ENCODE assay signal across 9 cellular contexts in the genomic region with DNA sequence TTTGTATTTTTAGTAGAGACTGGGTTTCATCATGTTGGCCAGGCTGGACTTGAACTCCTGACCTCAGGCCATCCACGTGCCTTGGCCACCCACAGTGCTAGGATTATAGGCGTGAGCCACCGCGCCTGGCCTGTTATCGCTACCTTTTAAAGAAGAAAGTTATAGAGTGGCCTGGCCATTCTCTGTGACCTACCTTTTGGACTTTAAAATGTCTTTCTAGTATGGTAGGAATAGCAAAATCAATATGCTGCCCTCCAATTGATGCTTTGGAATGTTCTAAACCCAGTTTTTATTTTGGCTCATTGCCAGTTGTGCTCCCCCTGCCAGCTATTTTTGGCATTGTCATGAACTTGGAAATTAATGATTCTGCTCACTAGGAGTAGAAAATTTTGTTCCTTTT. TPM values are rescaled to one million over a fixed set of nuclear protein-coding genes. Genes with fewer than 3 reads are reported as not detected.
A peak's percentile ranks its signal among the peaks of the same experiment; 100 is the strongest.
DNase-seq lines count a peak whose midpoint lies in the region; ATAC-seq and TF ChIP-seq lines count a peak whose summit lies in the region.
"Had no signal": no experiment of that assay in that cellular context is flagged by ENCODE, and none has a peak within 500 bp of the region (broad histone marks: within the 10 kb centered on the region; RNA-seq: fewer than 3 reads in every experiment).

No MANE protein-coding gene starts in this region.

- no peaks in the 10 kb centered on the region for H3K36me3 ChIP-seq in GM23338 (ENCODE audit: insufficient read depth)
- no peaks in the 10 kb centered on the region for H3K36me3 ChIP-seq in adrenal gland (replicated peaks in 1 of 2)

- no peaks in the 10 kb centered on the region for H3K9me2 ChIP-seq in GM23338 (ENCODE audit: insufficient read depth)

- no peak for TF ChIP-seq POLR2A in adrenal gland (IDR thresholded peaks at IDR 0.05)

- H3K9me3 ChIP-seq in adrenal gland (replicated peaks in 1 of 3) = no peaks in the 10 kb centered on the region

- H3K4me1 ChIP-seq in GM23338 (ENCODE audit: insufficient read depth) (0 out of 2 replicates have a peak, but pooled peaks cover 4% of the 10 kb centered on the region), adrenal gland (replicated peaks in 1 of 2) (peaks cover 37 to 51% of the 10 kb centered on the region in 2 donors)

- H3K27me3 Mint-ChIP-seq in GM23338 (ENCODE audit: insufficient read depth, low read depth, poor library complexity) = no peaks in the 10 kb centered on the region

- H3K36me3 Mint-ChIP-seq in GM23338 (ENCODE audit: low read depth) = peaks cover 7% of the 10 kb centered on the region; the same call in 2 of the 3 replicates

- intact Hi-C loops in adrenal gland (cut with DNase I) = no loop called here

- no peaks in the 10 kb centered on the region for H3K9me3 Mint-ChIP-seq in GM23338

- no peak overlapping the region for H3K27ac ChIP-seq in GM23338 (ENCODE audit: low read depth)
- peak overlapping the region in 3 of 5 donors; percentile 43 to 61 (median 59) for H3K27ac ChIP-seq in adrenal gland

- H3K4me3 ChIP-seq in GM23338 = no peak overlapping the region
- H3K4me3 ChIP-seq in adrenal gland = no peak overlapping the region

- no peak overlapping the region for H2AFZ ChIP-seq in GM23338

- H3K4me1 Mint-ChIP-seq in GM23338 = peaks cover 22% of the 10 kb centered on the region

- H3F3A ChIP-seq in GM23338 (replicated peaks; ENCODE audit: low read depth) = no peaks in the 10 kb centered on the region

- H3K4me2 ChIP-seq in GM23338 = no peak overlapping the region

- ATAC-seq in GM23338 (no peak), left lobe of liver (peak; percentile 78), HG02571 (IDR thresholded peaks at IDR 0.05; ENCODE audit: unreplicated experiment) (no peak), HG03378 (IDR thresholded peaks at IDR 0.05; ENCODE audit: unreplicated experiment) (no peak)

- DNase-seq in ACHN (peak; percentile 7), GM23338 (ENCODE audit: low spot score) (peak; percentile 30), adrenal gland (peak in 2 of 7 donors; percentile 28 to 38), left lobe of liver (ENCODE audit: low spot score) (peak; percentile 75), occipital lobe (lab: John Stamatoyannopoulos, UW) (no peak), RPMI8226 (no peak)
- DNase-seq: activated effector memory CD4-positive, alpha-beta T cell treated with Interleukin-2 at 50 U/mL for 16 hours had no signal

- peaks cover 51% of the 10 kb centered on the region for H3K79me2 ChIP-seq in GM23338 (replicated peaks; ENCODE audit: insufficient read depth)

- 68 to 77% (median 73%) methylated on average over 5 of the region's 5 CpGs for WGBS in adrenal gland, 4 donors

- H3K4me3 Mint-ChIP-seq in GM23338 = no peak overlapping the region

- H3K27me3 ChIP-seq in GM23338 (ENCODE audit: insufficient read depth) (no peaks in the 10 kb centered on the region), adrenal gland (no peaks in the 10 kb centered on the region)

- TF ChIP-seq CTCF in GM23338 (conservative IDR thresholded peaks at IDR 0.05; ENCODE audit: low read depth in 2 of 2) (peak; percentile 33 to 56), adrenal gland (IDR thresholded peaks at IDR 0.05) (peak; percentile 12 to 51 (median 38))

- in situ Hi-C loops in ACHN (cut with HindIII; ENCODE audit: low pct_ligation_motif_present, low pct_unique_long_range_greater_than_20kb, low sequenced_read_pairs) = no loop called here

- H4K20me1 ChIP-seq in GM23338 (replicated peaks; ENCODE audit: insufficient read depth) = no peaks in the 10 kb centered on the region

- H3K27ac Mint-ChIP-seq in GM23338 = no peak overlapping the region

TF ChIP-seq in GM23338, 12 proteins besides CTCF, POLR2A, EP300 and RAD21 (continues in another document):
- TF ChIP-seq CREB1 (CRISPR knock-in tag; IDR thresholded peaks at IDR 0.05; ENCODE audit: low read depth) (no peak), POLR2AphosphoS5 (IDR thresholded peaks at IDR 0.05; ENCODE audit: low read depth) (no peak), STAT1 (IDR thresholded peaks at IDR 0.05; ENCODE audit: unreplicated experiment) (no peak), EZH2phosphoT487 (IDR thresholded peaks at IDR 0.05; ENCODE audit: unreplicated experiment) (no peak), NANOG (IDR thresholded peaks at IDR 0.05; ENCODE audit: borderline replicate concordance) (no peak)
- TF ChIP-seq, protein P1, sequence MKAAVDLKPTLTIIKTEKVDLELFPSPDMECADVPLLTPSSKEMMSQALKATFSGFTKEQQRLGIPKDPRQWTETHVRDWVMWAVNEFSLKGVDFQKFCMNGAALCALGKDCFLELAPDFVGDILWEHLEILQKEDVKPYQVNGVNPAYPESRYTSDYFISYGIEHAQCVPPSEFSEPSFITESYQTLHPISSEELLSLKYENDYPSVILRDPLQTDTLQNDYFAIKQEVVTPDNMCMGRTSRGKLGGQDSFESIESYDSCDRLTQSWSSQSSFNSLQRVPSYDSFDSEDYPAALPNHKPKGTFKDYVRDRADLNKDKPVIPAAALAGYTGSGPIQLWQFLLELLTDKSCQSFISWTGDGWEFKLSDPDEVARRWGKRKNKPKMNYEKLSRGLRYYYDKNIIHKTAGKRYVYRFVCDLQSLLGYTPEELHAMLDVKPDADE (IDR thresholded peaks at IDR 0.05) = no peak

RNA-seq across cellular contexts. Expression of gene HIPK1, which starts 19.9 kb away (rescaled TPM):
- 44.4 and 47.5 TPM in 2 replicates for total RNA-seq in GM23338 (2014; rRNA removed; shearing (Covaris generic))
- polyA plus RNA-seq in GM23338 (2016; fragmentation: Nextera tagmentation; extraction: Ambion mirVana) = 13.6 and 14.3 TPM in 2 replicates
- 100 to 1,000 TPM in 1 of 8 donors, 10 to 100 TPM in 7; 57.1 to 102 (median 75.0) TPM for total RNA-seq in adrenal gland
- 10 to 100 TPM; 13.0 to 37.2 (median 13.1) TPM for polyA plus RNA-seq in adrenal gland
- total RNA-seq in left lobe of liver = 27.1 TPM
- total RNA-seq in occipital lobe = 45.2 TPM

RNA-seq across cellular contexts. Expression of gene OLFML3, which starts 30.3 kb away (rescaled TPM):
- total RNA-seq in GM23338 (2014; rRNA removed; shearing (Covaris generic)) = 69.9 and 73.6 TPM in 2 replicates
- polyA plus RNA-seq in GM23338 (2016; fragmentation: Nextera tagmentation; extraction: Ambion mirVana) (42.8 and 44.7 TPM in 2 replicates), adrenal gland (10 to 100 TPM; 20.7 to 33.4 (median 31.7) TPM)
- total RNA-seq in adrenal gland (10 to 100 TPM; 13.6 to 99.6 (median 38.8) TPM), left lobe of liver (3.7 TPM), occipital lobe (22.5 TPM)

RNA-seq across cellular contexts. Expression of gene DCLRE1B, which starts 43.9 kb away (rescaled TPM):
- 8.7 and 9.7 TPM in 2 replicates for total RNA-seq in GM23338 (2014; rRNA removed; shearing (Covaris generic))
- polyA plus RNA-seq in GM23338 (2016; fragmentation: Nextera tagmentation; extraction: Ambion mirVana) = 6.3 and 6.9 TPM in 2 replicates
- total RNA-seq in adrenal gland = 1 to 10 TPM; 2.9 to 6.1 (median 4.5) TPM
- polyA plus RNA-seq in adrenal gland = 1 to 10 TPM; 1.1 to 3.3 (median 1.4) TPM
- 1.6 TPM for total RNA-seq in left lobe of liver
- total RNA-seq in occipital lobe = 6.4 TPM

RNA-seq across cellular contexts. Expression of gene AP4B1, which starts 44.4 kb away (rescaled TPM):
- total RNA-seq in GM23338 (2014; rRNA removed; shearing (Covaris generic)) = 12.7 and 13.4 TPM in 2 replicates
- polyA plus RNA-seq in GM23338 (2016; fragmentation: Nextera tagmentation; extraction: Ambion mirVana) (4.4 and 7.5 TPM in 2 replicates), adrenal gland (10 to 100 TPM; 15.7 to 18.0 (median 16.0) TPM)
- total RNA-seq in adrenal gland (10 to 100 TPM in 7 of 8 donors, 1 to 10 TPM in 1; 9.8 to 18.7 (median 13.7) TPM), left lobe of liver (6.4 TPM), occipital lobe (36.2 TPM)

Comparison
In these comparisons a context has a peak if more than half of its experiments do, and no peak if none do; other contexts are left out.
1. DNase-seq: peak in ACHN (single experiment), GM23338 (single experiment) and left lobe of liver (single experiment); none in occipital lobe (single experiment) and RPMI8226 (single experiment).